In the genomic region with DNA sequence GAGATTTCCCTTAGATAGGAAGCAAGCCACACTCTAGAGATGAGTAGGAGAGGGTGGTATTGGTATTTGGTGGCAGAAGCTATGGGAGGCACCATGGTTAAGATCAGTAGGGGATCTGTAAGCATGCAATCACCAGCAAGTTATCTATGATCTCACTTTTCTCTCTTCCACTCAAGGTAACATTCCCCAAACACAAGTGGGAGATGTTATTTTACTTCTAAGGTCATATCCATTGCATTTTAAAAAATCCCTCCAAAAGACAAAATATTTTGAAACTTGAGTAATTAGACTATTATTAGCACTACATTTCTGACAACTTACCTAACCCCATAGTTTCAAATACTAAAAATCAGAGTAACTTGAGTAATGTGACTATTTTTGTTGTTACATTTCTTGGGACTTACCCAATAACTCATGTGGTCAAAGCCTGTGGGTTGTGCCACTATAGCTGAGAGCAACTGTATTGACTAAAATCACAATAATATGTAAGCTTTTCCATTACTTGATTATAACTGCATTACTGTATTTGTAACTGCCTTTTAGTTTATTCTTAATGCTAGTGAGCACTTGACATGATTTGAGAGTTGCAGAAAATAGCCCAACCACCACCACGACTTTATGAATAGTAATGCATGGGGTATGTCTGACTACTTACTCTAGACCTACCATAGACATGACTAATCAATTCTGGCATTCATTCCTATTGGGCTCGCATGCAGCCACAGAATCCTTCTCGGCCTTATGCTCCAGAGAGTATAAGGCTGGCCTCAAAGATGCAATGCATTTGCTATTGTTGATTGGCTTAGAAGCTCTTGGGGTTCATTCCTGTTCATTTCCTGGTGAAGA, we compare ENCODE assay signal across 10 cellular contexts.
DNase-seq lines count a peak whose midpoint lies in the region; ATAC-seq and TF ChIP-seq lines count a peak whose summit lies in the region.
"Had no signal": no experiment of that assay in that cellular context is flagged by ENCODE, and none has a peak within 500 bp of the region (broad histone marks: within the 10 kb centered on the region; RNA-seq: fewer than 3 reads in every experiment).

No MANE protein-coding gene starts in this region.

- no peaks in the 10 kb centered on the region for H3K36me3 ChIP-seq in left lung
- H3K36me3 ChIP-seq: cardiac muscle cell had no signal

- no peaks in the 10 kb centered on the region for H3K27me3 ChIP-seq in left lung
- H3K27me3 ChIP-seq: cardiac muscle cell had no signal

- TF ChIP-seq CTCF in left lung (IDR thresholded peaks at IDR 0.05): no peak

- H3K27ac ChIP-seq in left lung: no peak overlapping the region
- H3K27ac ChIP-seq: cardiac muscle cell had no signal

- no peak overlapping the region for H3K4me3 ChIP-seq in left lung
- H3K4me3 ChIP-seq: cardiac muscle cell had no signal

- no peaks in the 10 kb centered on the region for H3K4me1 ChIP-seq in left lung

- peak; percentile 95 for DNase-seq in M059J (ENCODE audit: low read depth)
- peak; percentile 85 for DNase-seq in renal cortical epithelial cell (ENCODE audit: low read depth)
- DNase-seq in left lung: no peak
- DNase-seq in HuH-7 (ENCODE audit: low spot score): no peak
- DNase-seq in NCI-H526 treated with DMSO at 0.1 percent for 48 hours (lab: John Stamatoyannopoulos, UW): no peak
- no peak for DNase-seq in NCI-H1694 treated with DMSO at 0.1 percent for 48 hours (lab: John Stamatoyannopoulos, UW)
- DNase-seq: midbrain had no signal

- ATAC-seq in GM18858 (IDR thresholded peaks at IDR 0.05; ENCODE audit: unreplicated experiment): peak; percentile 76
- peak; percentile 82 for ATAC-seq in HG02610 (IDR thresholded peaks at IDR 0.05; ENCODE audit: unreplicated experiment)
- no peak for ATAC-seq in left lung

- H3K9me3 ChIP-seq in left lung: no peaks in the 10 kb centered on the region

- intact Hi-C loops in left lung (cut with DNase I): no loop called here

Comparison
In these comparisons a context has a peak if more than half of its experiments do, and no peak if none do; other contexts are left out.
1. DNase-seq: peak in M059J (single experiment) and renal cortical epithelial cell (single experiment); none in left lung (0 of 2), HuH-7 (single experiment), NCI-H526 treated with DMSO at 0.1 percent for 48 hours (single experiment) and NCI-H1694 treated with DMSO at 0.1 percent for 48 hours (single experiment).